In the genomic region with DNA sequence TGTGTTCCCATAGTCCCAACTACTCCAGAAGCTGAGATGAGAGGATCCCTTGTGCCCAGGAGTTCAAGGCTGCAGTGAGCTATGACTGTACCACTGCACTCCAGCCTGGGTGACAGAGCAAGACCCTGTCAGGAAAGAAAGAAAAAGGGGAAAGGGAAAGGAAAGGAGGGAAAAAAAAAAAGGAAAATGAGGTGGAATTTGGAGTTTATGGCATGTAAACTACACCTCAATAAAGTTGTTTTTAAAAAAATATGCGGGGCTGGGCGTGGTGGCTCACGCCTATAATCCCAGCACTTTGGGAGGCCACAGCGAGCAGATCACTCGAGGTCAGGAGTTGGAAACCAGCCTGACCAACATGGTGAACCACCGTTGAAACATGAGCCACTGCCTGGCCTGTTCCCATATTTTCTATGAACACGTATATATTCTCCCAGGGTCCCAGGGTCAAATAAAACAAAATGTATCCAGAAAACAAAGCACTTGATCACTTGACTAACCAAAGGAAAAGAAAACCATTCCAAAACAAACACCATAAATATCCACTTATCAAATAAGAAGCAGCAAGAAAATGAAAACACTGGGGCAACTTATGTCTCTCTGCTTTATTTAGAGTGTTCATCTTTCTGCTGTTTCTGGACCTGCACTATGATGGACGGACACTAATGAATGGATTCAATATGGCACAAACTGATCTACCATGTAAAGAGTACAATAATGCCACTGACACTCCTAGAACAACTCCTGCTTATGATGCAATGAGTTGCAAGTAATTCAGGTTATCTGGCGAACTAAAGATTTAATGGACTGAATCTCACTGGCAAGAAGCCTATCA, we compare ENCODE assay signal across 1 cellular context.
TF ChIP-seq lines count a peak whose summit lies in the region.

No MANE protein-coding gene starts in this region.

TF ChIP-seq in HEK293, 187 proteins besides CTCF, POLR2A, EP300 and RAD21 (continued from another document and continues in another):
- TF ChIP-seq, protein P1, sequence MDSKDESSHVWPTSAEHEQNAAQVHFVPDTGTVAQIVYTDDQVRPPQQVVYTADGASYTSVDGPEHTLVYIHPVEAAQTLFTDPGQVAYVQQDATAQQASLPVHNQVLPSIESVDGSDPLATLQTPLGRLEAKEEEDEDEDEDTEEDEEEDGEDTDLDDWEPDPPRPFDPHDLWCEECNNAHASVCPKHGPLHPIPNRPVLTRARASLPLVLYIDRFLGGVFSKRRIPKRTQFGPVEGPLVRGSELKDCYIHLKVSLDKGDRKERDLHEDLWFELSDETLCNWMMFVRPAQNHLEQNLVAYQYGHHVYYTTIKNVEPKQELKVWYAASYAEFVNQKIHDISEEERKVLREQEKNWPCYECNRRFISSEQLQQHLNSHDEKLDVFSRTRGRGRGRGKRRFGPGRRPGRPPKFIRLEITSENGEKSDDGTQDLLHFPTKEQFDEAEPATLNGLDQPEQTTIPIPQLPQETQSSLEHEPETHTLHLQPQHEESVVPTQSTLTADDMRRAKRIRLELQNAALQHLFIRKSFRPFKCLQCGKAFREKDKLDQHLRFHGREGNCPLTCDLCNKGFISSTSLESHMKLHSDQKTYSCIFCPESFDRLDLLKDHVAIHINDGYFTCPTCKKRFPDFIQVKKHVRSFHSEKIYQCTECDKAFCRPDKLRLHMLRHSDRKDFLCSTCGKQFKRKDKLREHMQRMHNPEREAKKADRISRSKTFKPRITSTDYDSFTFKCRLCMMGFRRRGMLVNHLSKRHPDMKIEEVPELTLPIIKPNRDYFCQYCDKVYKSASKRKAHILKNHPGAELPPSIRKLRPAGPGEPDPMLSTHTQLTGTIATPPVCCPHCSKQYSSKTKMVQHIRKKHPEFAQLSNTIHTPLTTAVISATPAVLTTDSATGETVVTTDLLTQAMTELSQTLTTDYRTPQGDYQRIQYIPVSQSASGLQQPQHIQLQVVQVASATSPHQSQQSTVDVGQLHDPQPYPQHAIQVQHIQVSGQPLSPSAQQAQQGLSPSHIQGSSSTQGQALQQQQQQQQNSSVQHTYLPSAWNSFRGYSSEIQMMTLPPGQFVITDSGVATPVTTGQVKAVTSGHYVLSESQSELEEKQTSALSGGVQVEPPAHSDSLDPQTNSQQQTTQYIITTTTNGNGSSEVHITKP (tag by site-specific recombination; IDR thresholded peaks at IDR 0.05) = peak; percentile 62; the same call in 1 of the 2 replicates
- TF ChIP-seq, protein P2, sequence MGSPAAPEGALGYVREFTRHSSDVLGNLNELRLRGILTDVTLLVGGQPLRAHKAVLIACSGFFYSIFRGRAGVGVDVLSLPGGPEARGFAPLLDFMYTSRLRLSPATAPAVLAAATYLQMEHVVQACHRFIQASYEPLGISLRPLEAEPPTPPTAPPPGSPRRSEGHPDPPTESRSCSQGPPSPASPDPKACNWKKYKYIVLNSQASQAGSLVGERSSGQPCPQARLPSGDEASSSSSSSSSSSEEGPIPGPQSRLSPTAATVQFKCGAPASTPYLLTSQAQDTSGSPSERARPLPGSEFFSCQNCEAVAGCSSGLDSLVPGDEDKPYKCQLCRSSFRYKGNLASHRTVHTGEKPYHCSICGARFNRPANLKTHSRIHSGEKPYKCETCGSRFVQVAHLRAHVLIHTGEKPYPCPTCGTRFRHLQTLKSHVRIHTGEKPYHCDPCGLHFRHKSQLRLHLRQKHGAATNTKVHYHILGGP (tag by site-specific recombination; IDR thresholded peaks at IDR 0.05) = peak; percentile 45
- TF ChIP-seq, protein P3, sequence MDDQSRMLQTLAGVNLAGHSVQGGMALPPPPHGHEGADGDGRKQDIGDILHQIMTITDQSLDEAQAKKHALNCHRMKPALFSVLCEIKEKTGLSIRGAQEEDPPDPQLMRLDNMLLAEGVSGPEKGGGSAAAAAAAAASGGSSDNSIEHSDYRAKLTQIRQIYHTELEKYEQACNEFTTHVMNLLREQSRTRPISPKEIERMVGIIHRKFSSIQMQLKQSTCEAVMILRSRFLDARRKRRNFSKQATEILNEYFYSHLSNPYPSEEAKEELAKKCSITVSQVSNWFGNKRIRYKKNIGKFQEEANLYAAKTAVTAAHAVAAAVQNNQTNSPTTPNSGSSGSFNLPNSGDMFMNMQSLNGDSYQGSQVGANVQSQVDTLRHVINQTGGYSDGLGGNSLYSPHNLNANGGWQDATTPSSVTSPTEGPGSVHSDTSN (CRISPR knock-in tag; IDR thresholded peaks at IDR 0.05) = no peak
- no peak for TF ChIP-seq ZNF76 (tag by site-specific recombination; IDR thresholded peaks at IDR 0.05; ENCODE audit: borderline replicate concordance, low read depth)
- TF ChIP-seq MZF1 (tag by site-specific recombination; IDR thresholded peaks at IDR 0.05; ENCODE audit: borderline replicate concordance) = no peak
- TF ChIP-seq, protein P4, sequence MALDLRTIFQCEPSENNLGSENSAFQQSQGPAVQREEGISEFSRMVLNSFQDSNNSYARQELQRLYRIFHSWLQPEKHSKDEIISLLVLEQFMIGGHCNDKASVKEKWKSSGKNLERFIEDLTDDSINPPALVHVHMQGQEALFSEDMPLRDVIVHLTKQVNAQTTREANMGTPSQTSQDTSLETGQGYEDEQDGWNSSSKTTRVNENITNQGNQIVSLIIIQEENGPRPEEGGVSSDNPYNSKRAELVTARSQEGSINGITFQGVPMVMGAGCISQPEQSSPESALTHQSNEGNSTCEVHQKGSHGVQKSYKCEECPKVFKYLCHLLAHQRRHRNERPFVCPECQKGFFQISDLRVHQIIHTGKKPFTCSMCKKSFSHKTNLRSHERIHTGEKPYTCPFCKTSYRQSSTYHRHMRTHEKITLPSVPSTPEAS (tag by site-specific recombination; IDR thresholded peaks at IDR 0.05) = no peak
- no peak for TF ChIP-seq ZNF701 (tag by site-specific recombination; IDR thresholded peaks at IDR 0.05)
- TF ChIP-seq ZNF391 (tag by site-specific recombination; IDR thresholded peaks at IDR 0.05; ENCODE audit: borderline replicate concordance, low read depth) = no peak
- 0 out of 2 replicates have a peak, but pooled peaks have one; percentile 6 for TF ChIP-seq GLIS1 (tag by site-specific recombination; IDR thresholded peaks at IDR 0.05)
- TF ChIP-seq ZNF521 (tag by site-specific recombination; IDR thresholded peaks at IDR 0.05) = no peak
- no peak for TF ChIP-seq ZBTB1 (tag by site-specific recombination; IDR thresholded peaks at IDR 0.05)
- no peak for TF ChIP-seq ZNF221 (tag by site-specific recombination; IDR thresholded peaks at IDR 0.05; ENCODE audit: borderline replicate concordance)
- TF ChIP-seq, protein P5, sequence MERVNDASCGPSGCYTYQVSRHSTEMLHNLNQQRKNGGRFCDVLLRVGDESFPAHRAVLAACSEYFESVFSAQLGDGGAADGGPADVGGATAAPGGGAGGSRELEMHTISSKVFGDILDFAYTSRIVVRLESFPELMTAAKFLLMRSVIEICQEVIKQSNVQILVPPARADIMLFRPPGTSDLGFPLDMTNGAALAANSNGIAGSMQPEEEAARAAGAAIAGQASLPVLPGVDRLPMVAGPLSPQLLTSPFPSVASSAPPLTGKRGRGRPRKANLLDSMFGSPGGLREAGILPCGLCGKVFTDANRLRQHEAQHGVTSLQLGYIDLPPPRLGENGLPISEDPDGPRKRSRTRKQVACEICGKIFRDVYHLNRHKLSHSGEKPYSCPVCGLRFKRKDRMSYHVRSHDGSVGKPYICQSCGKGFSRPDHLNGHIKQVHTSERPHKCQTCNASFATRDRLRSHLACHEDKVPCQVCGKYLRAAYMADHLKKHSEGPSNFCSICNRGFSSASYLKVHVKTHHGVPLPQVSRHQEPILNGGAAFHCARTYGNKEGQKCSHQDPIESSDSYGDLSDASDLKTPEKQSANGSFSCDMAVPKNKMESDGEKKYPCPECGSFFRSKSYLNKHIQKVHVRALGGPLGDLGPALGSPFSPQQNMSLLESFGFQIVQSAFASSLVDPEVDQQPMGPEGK (tag by site-specific recombination; IDR thresholded peaks at IDR 0.05) = no peak
- TF ChIP-seq ZNF155 (tag by site-specific recombination; IDR thresholded peaks at IDR 0.05) = no peak
- no peak for TF ChIP-seq ZNF677 (tag by site-specific recombination; IDR thresholded peaks at IDR 0.05)
- no peak; the same call in 1 of the 2 replicates for TF ChIP-seq YY1 (tag by site-specific recombination; IDR thresholded peaks at IDR 0.05)
- TF ChIP-seq ZNF514 (tag by site-specific recombination; IDR thresholded peaks at IDR 0.05) = no peak
- no peak for TF ChIP-seq RBAK (tag by site-specific recombination; IDR thresholded peaks at IDR 0.05)
- TF ChIP-seq, protein P6, sequence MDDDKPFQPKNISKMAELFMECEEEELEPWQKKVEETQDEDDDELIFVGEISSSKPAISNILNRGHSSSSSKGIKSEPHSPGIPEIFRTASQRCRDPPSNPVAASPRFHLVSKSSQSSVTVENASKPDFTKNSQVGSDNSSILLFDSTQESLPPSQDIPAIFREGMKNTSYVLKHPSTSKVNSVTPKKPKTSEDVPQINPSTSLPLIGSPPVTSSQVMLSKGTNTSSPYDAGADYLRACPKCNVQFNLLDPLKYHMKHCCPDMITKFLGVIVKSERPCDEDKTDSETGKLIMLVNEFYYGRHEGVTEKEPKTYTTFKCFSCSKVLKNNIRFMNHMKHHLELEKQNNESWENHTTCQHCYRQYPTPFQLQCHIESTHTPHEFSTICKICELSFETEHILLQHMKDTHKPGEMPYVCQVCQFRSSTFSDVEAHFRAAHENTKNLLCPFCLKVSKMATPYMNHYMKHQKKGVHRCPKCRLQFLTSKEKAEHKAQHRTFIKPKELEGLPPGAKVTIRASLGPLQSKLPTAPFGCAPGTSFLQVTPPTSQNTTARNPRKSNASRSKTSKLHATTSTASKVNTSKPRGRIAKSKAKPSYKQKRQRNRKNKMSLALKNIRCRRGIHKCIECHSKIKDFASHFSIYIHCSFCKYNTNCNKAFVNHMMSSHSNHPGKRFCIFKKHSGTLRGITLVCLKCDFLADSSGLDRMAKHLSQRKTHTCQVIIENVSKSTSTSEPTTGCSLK (tag by site-specific recombination; IDR thresholded peaks at IDR 0.05) = no peak
- TF ChIP-seq ZBTB8A (tag by site-specific recombination; IDR thresholded peaks at IDR 0.05) = no peak
- no peak for TF ChIP-seq ZNF624 (tag by site-specific recombination; IDR thresholded peaks at IDR 0.05)
- TF ChIP-seq ZNF626 (tag by site-specific recombination; IDR thresholded peaks at IDR 0.05) = no peak
- TF ChIP-seq, protein P7, sequence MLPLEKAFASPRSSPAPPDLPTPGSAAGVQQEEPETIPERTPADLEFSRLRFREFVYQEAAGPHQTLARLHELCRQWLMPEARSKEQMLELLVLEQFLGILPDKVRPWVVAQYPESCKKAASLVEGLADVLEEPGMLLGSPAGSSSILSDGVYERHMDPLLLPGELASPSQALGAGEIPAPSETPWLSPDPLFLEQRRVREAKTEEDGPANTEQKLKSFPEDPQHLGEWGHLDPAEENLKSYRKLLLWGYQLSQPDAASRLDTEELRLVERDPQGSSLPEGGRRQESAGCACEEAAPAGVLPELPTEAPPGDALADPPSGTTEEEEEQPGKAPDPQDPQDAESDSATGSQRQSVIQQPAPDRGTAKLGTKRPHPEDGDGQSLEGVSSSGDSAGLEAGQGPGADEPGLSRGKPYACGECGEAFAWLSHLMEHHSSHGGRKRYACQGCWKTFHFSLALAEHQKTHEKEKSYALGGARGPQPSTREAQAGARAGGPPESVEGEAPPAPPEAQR (tag by site-specific recombination; IDR thresholded peaks at IDR 0.05) = no peak
- no peak for TF ChIP-seq HOXD13 (CRISPR knock-in tag; IDR thresholded peaks at IDR 0.05; ENCODE audit: borderline replicate concordance)
- TF ChIP-seq ZNF48 (tag by site-specific recombination; IDR thresholded peaks at IDR 0.05) = no peak
- TF ChIP-seq FEZF1 (tag by site-specific recombination; IDR thresholded peaks at IDR 0.05) = peak; percentile 63
- no peak for TF ChIP-seq ZNF404 (tag by site-specific recombination; IDR thresholded peaks at IDR 0.05)
- no peak for TF ChIP-seq ZNF146 (tag by site-specific recombination; IDR thresholded peaks at IDR 0.05)
- no peak for TF ChIP-seq ZNF223 (tag by site-specific recombination; IDR thresholded peaks at IDR 0.05)
- TF ChIP-seq ZNF140 (tag by site-specific recombination; IDR thresholded peaks at IDR 0.05) = no peak
- no peak for TF ChIP-seq ZNF112 (tag by site-specific recombination; IDR thresholded peaks at IDR 0.05)
- TF ChIP-seq ZNF266 (tag by site-specific recombination; IDR thresholded peaks at IDR 0.05; ENCODE audit: low read depth) = no peak
- TF ChIP-seq ZNF658 (tag by site-specific recombination; IDR thresholded peaks at IDR 0.05) = no peak
- TF ChIP-seq, protein P8, sequence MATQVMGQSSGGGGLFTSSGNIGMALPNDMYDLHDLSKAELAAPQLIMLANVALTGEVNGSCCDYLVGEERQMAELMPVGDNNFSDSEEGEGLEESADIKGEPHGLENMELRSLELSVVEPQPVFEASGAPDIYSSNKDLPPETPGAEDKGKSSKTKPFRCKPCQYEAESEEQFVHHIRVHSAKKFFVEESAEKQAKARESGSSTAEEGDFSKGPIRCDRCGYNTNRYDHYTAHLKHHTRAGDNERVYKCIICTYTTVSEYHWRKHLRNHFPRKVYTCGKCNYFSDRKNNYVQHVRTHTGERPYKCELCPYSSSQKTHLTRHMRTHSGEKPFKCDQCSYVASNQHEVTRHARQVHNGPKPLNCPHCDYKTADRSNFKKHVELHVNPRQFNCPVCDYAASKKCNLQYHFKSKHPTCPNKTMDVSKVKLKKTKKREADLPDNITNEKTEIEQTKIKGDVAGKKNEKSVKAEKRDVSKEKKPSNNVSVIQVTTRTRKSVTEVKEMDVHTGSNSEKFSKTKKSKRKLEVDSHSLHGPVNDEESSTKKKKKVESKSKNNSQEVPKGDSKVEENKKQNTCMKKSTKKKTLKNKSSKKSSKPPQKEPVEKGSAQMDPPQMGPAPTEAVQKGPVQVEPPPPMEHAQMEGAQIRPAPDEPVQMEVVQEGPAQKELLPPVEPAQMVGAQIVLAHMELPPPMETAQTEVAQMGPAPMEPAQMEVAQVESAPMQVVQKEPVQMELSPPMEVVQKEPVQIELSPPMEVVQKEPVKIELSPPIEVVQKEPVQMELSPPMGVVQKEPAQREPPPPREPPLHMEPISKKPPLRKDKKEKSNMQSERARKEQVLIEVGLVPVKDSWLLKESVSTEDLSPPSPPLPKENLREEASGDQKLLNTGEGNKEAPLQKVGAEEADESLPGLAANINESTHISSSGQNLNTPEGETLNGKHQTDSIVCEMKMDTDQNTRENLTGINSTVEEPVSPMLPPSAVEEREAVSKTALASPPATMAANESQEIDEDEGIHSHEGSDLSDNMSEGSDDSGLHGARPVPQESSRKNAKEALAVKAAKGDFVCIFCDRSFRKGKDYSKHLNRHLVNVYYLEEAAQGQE (tag by site-specific recombination; IDR thresholded peaks at IDR 0.05) = no peak
- TF ChIP-seq BCL11B (tag by site-specific recombination; IDR thresholded peaks at IDR 0.05; ENCODE audit: low read depth) = no peak
- peak; percentile 80 for TF ChIP-seq OSR2 (tag by site-specific recombination; IDR thresholded peaks at IDR 0.05)
- TF ChIP-seq ZFP69B (tag by site-specific recombination; IDR thresholded peaks at IDR 0.05) = no peak
- peak; percentile 62; the same call in 1 of the 2 replicates for TF ChIP-seq ZBTB17 (tag by site-specific recombination; IDR thresholded peaks at IDR 0.05)
- TF ChIP-seq ZXDB (tag by site-specific recombination; IDR thresholded peaks at IDR 0.05) = 0 out of 2 replicates have a peak, but pooled peaks have one; percentile 13
